30 cellular contexts compared by ENCODE assay signal in genomic region chr21:17185685-17186084, GRCh38.
"Had no signal": no experiment of that assay in that cellular context is flagged by ENCODE, and none has a peak within 500 bp of the region (broad histone marks: within the 10 kb centered on the region; RNA-seq: fewer than 3 reads in every experiment).

No MANE protein-coding gene starts in this region.

- H3K36me3 ChIP-seq: ascending aorta, cardiac muscle cell, Peyer's patch, SJSA1 had no signal

- H3K4me3 Mint-ChIP-seq: activated CD4-positive, alpha-beta T cell treated with anti-CD3 and anti-CD28 coated beads, Interleukin-2, amount 10 ng/mL, durations not matched to agents 24 days and 14 days; activated CD8-positive, alpha-beta T cell treated with anti-CD3 and anti-CD28 coated beads for 36 hours; activated naive CD8-positive, alpha-beta T cell treated with anti-CD3 and anti-CD28 coated beads for 36 hours; activated T-cell treated with anti-CD3 and anti-CD28 coated beads, Interleukin-2, amount 50 U/mL, for 72 hours; activated T-helper 17 cell treated with anti-CD3 and anti-CD28 coated beads, Interleukin-2, amount 50 U/mL, for 72 hours; T-helper 1 cell treated with Interleukin-12 subunit alpha and Interleukin-12 subunit beta and Interleukin-4 antibody, amounts not matched to agents 30 μg/mL and 1 μg/mL, for 36 hours; T-helper 2 cell treated with Interferon-gamma antibody and Interleukin-4, amounts not matched to agents 5 μg/mL and 100 μg/mL, for 36 hours had no signal

- H3K27ac ChIP-seq: ascending aorta, cardiac muscle cell, Peyer's patch, SJSA1 had no signal

- H3K4me1 ChIP-seq: ascending aorta, Peyer's patch, SJSA1 had no signal

- H3K27ac Mint-ChIP-seq: activated CD4-positive, alpha-beta T cell treated with anti-CD3 and anti-CD28 coated beads, Interleukin-2, amount 10 ng/mL, durations not matched to agents 24 days and 14 days; activated CD8-positive, alpha-beta T cell treated with anti-CD3 and anti-CD28 coated beads for 36 hours; activated naive CD8-positive, alpha-beta T cell treated with anti-CD3 and anti-CD28 coated beads for 36 hours; activated T-cell treated with anti-CD3 and anti-CD28 coated beads, Interleukin-2, amount 50 U/mL, for 72 hours; activated T-helper 17 cell treated with anti-CD3 and anti-CD28 coated beads, Interleukin-2, amount 50 U/mL, for 72 hours; T-helper 1 cell treated with Interleukin-12 subunit alpha and Interleukin-12 subunit beta and Interleukin-4 antibody, amounts not matched to agents 30 μg/mL and 1 μg/mL, for 36 hours; T-helper 2 cell treated with Interferon-gamma antibody and Interleukin-4, amounts not matched to agents 5 μg/mL and 100 μg/mL, for 36 hours had no signal

- H3K9ac ChIP-seq: SK-N-SH had no signal

- DNase-seq: activated CD4-positive, alpha-beta T cell treated with anti-CD3 and anti-CD28 coated beads, Interleukin-2, amount 10 ng/mL, durations not matched to agents 24 days and 14 days; activated CD4-positive, alpha-beta T cell treated with anti-CD3 and anti-CD28 coated beads, Interleukin-2, amount 50 U/mL, for 4 hours; activated CD8-positive, alpha-beta T cell treated with anti-CD3 and anti-CD28 coated beads for 36 hours; activated effector memory CD4-positive, alpha-beta T cell treated with anti-CD3 and anti-CD28 coated beads, Interleukin-2, amount 50 U/mL, for 16 hours; activated naive CD4-positive, alpha-beta T cell; activated naive CD4-positive, alpha-beta T cell treated with anti-CD3 and anti-CD28 coated beads, Interleukin-2, amount 50 U/mL, for 16 hours; activated naive CD8-positive, alpha-beta T cell treated with anti-CD3 and anti-CD28 coated beads for 36 hours; activated T-cell treated with anti-CD3 and anti-CD28 coated beads, Interleukin-2, amount 50 U/mL, for 1 hour; activated T-cell treated with anti-CD3 and anti-CD28 coated beads, Interleukin-2, amount 50 U/mL, for 72 hours; amniotic stem cell; NCI-H1092 treated with DMSO at 0.1 percent for 48 hours; NCI-H146; NCI-H187; NCI-H2029 treated with DMSO at 0.1 percent for 48 hours; NCI-H2107; NCI-H2171; NCI-H510A; NCI-H526; NCI-H748 treated with DMSO at 0.1 percent for 48 hours; NK-92 treated with Interleukin-12 subunit alpha and Interleukin-12 subunit beta, amount 100 ng/mL, for 24 hours; PC-3; Peyer's patch; SHP77 treated with DMSO at 0.1 percent for 48 hours; SK-N-SH had no signal

- H3K4me3 ChIP-seq: ascending aorta, cardiac muscle cell, Peyer's patch, SJSA1 had no signal

- ATAC-seq: activated CD8-positive, alpha-beta T cell treated with anti-CD3 and anti-CD28 coated beads for 36 hours; activated T-cell treated with anti-CD3 and anti-CD28 coated beads, Interleukin-2, amount 50 U/mL, for 72 hours; activated T-helper 17 cell treated with anti-CD3 and anti-CD28 coated beads, Interleukin-2, amount 50 U/mL, for 72 hours; PC-3 had no signal

- H3K9me3 ChIP-seq: ascending aorta, SJSA1, SK-N-SH had no signal

- H3K4me1 Mint-ChIP-seq: activated CD4-positive, alpha-beta T cell treated with anti-CD3 and anti-CD28 coated beads, Interleukin-2, amount 10 ng/mL, durations not matched to agents 24 days and 14 days; activated naive CD8-positive, alpha-beta T cell treated with anti-CD3 and anti-CD28 coated beads for 36 hours; activated T-helper 17 cell treated with anti-CD3 and anti-CD28 coated beads, Interleukin-2, amount 50 U/mL, for 72 hours had no signal

- H3K36me3 Mint-ChIP-seq: activated naive CD8-positive, alpha-beta T cell treated with anti-CD3 and anti-CD28 coated beads for 36 hours had no signal

- H3K27me3 ChIP-seq: ascending aorta, cardiac muscle cell, Peyer's patch, SJSA1 had no signal

- H3K27me3 Mint-ChIP-seq: activated CD4-positive, alpha-beta T cell treated with anti-CD3 and anti-CD28 coated beads, Interleukin-2, amount 10 ng/mL, durations not matched to agents 24 days and 14 days; activated CD8-positive, alpha-beta T cell treated with anti-CD3 and anti-CD28 coated beads for 36 hours; activated naive CD8-positive, alpha-beta T cell treated with anti-CD3 and anti-CD28 coated beads for 36 hours; activated T-helper 17 cell treated with anti-CD3 and anti-CD28 coated beads, Interleukin-2, amount 50 U/mL, for 72 hours had no signal
